In the genomic region with DNA sequence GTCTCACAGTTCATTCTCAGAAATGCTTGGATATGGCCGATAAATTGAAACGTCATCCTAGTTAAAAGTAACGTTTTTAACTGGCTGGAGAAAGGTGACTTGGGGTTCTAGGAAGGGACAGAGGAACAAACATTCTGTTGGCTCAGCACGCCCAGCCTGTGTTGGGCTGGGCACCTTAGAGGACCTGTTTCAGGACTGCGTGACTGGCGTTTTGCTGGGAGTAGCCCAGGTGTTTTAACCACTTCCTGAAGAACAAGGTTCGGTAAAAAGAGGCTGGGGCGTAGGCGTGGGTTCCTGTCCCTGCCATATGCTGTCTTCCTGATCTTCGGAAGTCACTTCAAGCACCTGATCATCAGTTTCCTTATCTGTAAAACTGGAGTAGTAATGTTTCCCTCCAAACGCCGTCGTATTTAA, we compare ENCODE assay signal across 1 cellular context.
TF ChIP-seq lines count a peak whose summit lies in the region.

No MANE protein-coding gene starts in this region.

TF ChIP-seq in HepG2, 621 proteins besides CTCF, POLR2A, EP300 and RAD21:
- TF ChIP-seq EHMT2 (IDR thresholded peaks at IDR 0.05; ENCODE audit: borderline replicate concordance, low read depth, low read length) = no peak
- TF ChIP-seq, protein P1, sequence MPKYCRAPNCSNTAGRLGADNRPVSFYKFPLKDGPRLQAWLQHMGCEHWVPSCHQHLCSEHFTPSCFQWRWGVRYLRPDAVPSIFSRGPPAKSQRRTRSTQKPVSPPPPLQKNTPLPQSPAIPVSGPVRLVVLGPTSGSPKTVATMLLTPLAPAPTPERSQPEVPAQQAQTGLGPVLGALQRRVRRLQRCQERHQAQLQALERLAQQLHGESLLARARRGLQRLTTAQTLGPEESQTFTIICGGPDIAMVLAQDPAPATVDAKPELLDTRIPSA (CRISPR knock-in tag; IDR thresholded peaks at IDR 0.05; ENCODE audit: borderline replicate concordance) = no peak
- no peak for TF ChIP-seq JUND (CRISPR knock-in tag; IDR thresholded peaks at IDR 0.05)
- TF ChIP-seq, protein P2, sequence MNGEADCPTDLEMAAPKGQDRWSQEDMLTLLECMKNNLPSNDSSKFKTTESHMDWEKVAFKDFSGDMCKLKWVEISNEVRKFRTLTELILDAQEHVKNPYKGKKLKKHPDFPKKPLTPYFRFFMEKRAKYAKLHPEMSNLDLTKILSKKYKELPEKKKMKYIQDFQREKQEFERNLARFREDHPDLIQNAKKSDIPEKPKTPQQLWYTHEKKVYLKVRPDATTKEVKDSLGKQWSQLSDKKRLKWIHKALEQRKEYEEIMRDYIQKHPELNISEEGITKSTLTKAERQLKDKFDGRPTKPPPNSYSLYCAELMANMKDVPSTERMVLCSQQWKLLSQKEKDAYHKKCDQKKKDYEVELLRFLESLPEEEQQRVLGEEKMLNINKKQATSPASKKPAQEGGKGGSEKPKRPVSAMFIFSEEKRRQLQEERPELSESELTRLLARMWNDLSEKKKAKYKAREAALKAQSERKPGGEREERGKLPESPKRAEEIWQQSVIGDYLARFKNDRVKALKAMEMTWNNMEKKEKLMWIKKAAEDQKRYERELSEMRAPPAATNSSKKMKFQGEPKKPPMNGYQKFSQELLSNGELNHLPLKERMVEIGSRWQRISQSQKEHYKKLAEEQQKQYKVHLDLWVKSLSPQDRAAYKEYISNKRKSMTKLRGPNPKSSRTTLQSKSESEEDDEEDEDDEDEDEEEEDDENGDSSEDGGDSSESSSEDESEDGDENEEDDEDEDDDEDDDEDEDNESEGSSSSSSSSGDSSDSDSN (CRISPR knock-in tag; IDR thresholded peaks at IDR 0.05) = no peak
- TF ChIP-seq ZNF598 (CRISPR knock-in tag; IDR thresholded peaks at IDR 0.05; ENCODE audit: borderline replicate concordance) = no peak
- TF ChIP-seq CC2D1A (CRISPR knock-in tag; IDR thresholded peaks at IDR 0.05) = no peak
- no peak for TF ChIP-seq PLRG1 (conservative IDR thresholded peaks at IDR 0.05)
- TF ChIP-seq FOXO1 (CRISPR knock-in tag; IDR thresholded peaks at IDR 0.05) = no peak
- no peak for TF ChIP-seq ZNF563 (CRISPR knock-in tag; IDR thresholded peaks at IDR 0.05)
- TF ChIP-seq, protein P3, sequence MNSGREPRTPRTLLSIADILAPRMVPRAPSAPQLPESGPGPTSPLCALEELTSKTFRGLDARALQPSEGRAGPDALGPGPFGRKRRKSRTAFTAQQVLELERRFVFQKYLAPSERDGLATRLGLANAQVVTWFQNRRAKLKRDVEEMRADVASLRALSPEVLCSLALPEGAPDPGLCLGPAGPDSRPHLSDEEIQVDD (CRISPR knock-in tag; IDR thresholded peaks at IDR 0.05; ENCODE audit: borderline replicate concordance) = no peak
- TF ChIP-seq MAFK (conservative IDR thresholded peaks at IDR 0.05 in 1 of 2, IDR thresholded peaks at IDR 0.05 in 1 of 2; ENCODE audit: low read length in 2 of 2) = no peak
- TF ChIP-seq TOE1 (CRISPR knock-in tag; IDR thresholded peaks at IDR 0.05) = no peak
- no peak for TF ChIP-seq SIX4 (CRISPR knock-in tag; IDR thresholded peaks at IDR 0.05)
